ENCODE assay signal across 9 cellular contexts in genomic region chr3:64163755-64164148, GRCh38.
DNase-seq lines count a peak whose midpoint lies in the region; ATAC-seq and TF ChIP-seq lines count a peak whose summit lies in the region.
"Had no signal": no experiment of that assay in that cellular context is flagged by ENCODE, and none has a peak within 500 bp of the region (broad histone marks: within the 10 kb centered on the region; RNA-seq: fewer than 3 reads in every experiment).

No MANE protein-coding gene starts in this region.

- no peaks in the 10 kb centered on the region for H3K9me3 ChIP-seq in OCI-LY3 (ENCODE audit: insufficient read depth, low read length)
- H3K9me3 ChIP-seq in SJCRH30 (replicated peaks), result no peaks in the 10 kb centered on the region
- H3K9me3 ChIP-seq in HAP-1, result no peaks in the 10 kb centered on the region

- DNase-seq in AG20443 (ENCODE audit: low spot score), result peak; percentile 66
- peak; percentile 77 for DNase-seq in H4 (ENCODE audit: low spot score)
- DNase-seq in foreskin keratinocyte, result peak; percentile 83 to 94
- no peak for DNase-seq in SJCRH30
- no peak for DNase-seq in NCI-H345 (lab: John Stamatoyannopoulos, UW)
- no peak for DNase-seq in HAP-1 (ENCODE audit: low spot score in 2 of 2)

- peaks cover 9% of the 10 kb centered on the region for H3K4me1 ChIP-seq in OCI-LY3 (ENCODE audit: low read length)
- peaks cover 54% of the 10 kb centered on the region for H3K4me1 ChIP-seq in foreskin keratinocyte
- peaks cover 6% of the 10 kb centered on the region; the same call in 1 of the 2 replicates for H3K4me1 ChIP-seq in SJCRH30
- peaks cover 15% of the 10 kb centered on the region for H3K4me1 ChIP-seq in HAP-1

- no peak overlapping the region for H3K4me3 ChIP-seq in OCI-LY3 (ENCODE audit: low read length)
- H3K4me3 ChIP-seq in SJCRH30, result no peak overlapping the region
- no peak overlapping the region for H3K4me3 ChIP-seq in HAP-1

- no peaks in the 10 kb centered on the region for H3K79me2 ChIP-seq in OCI-LY3 (ENCODE audit: low read length)

- in situ Hi-C loops in HAP-1 (cut with MboI; ENCODE audit: low sequenced_read_pairs), result no loop called here

- H3K4me2 ChIP-seq in OCI-LY3 (ENCODE audit: low read length), result peak overlapping the region; percentile 16; the same call in 1 of the 2 replicates
- H3K4me2 ChIP-seq: KMS-11 had no signal

- H4K20me1 ChIP-seq in OCI-LY3 (ENCODE audit: insufficient read depth, low read length), result no peaks in the 10 kb centered on the region

- ATAC-seq in foreskin keratinocyte (peak; percentile 67), GM18511 (IDR thresholded peaks at IDR 0.05; ENCODE audit: unreplicated experiment) (no peak)

- H3K27ac ChIP-seq in OCI-LY3 (ENCODE audit: low read length) (no peak overlapping the region), foreskin keratinocyte (peak overlapping the region; percentile 96), SJCRH30 (no peak overlapping the region)
- H3K27ac ChIP-seq: KMS-11 had no signal

- no peaks in the 10 kb centered on the region for H3K36me3 ChIP-seq in OCI-LY3 (replicated peaks; ENCODE audit: low read depth, low read length)
- no peaks in the 10 kb centered on the region for H3K36me3 ChIP-seq in SJCRH30
- H3K36me3 ChIP-seq in HAP-1 (replicated peaks), result no peaks in the 10 kb centered on the region

- no peak overlapping the region for H3K9ac ChIP-seq in OCI-LY3 (ENCODE audit: low read length)
- H3K9ac ChIP-seq: KMS-11 had no signal

- TF ChIP-seq CTCF in OCI-LY3 (IDR thresholded peaks at IDR 0.05; ENCODE audit: low read depth, low read length) (no peak), foreskin keratinocyte (conservative IDR thresholded peaks at IDR 0.05) (no peak)

- H3K27me3 ChIP-seq in OCI-LY3 (ENCODE audit: low read depth, low read length) (peaks cover 37% of the 10 kb centered on the region), foreskin keratinocyte (no peaks in the 10 kb centered on the region), SJCRH30 (no peaks in the 10 kb centered on the region), HAP-1 (ENCODE audit: low read depth) (no peaks in the 10 kb centered on the region)

- H2AFZ ChIP-seq in OCI-LY3 (ENCODE audit: low read depth, low read length), result no peak overlapping the region

Comparison
In these comparisons a context has a peak if more than half of its experiments do, and no peak if none do; other contexts are left out.
1. DNase-seq: peak in AG20443 (single experiment), H4 (single experiment) and foreskin keratinocyte (2 of 2); none in SJCRH30 (0 of 2), NCI-H345 (single experiment) and HAP-1 (0 of 2).